ENCODE assay signal across 8 cellular contexts in the genomic region with DNA sequence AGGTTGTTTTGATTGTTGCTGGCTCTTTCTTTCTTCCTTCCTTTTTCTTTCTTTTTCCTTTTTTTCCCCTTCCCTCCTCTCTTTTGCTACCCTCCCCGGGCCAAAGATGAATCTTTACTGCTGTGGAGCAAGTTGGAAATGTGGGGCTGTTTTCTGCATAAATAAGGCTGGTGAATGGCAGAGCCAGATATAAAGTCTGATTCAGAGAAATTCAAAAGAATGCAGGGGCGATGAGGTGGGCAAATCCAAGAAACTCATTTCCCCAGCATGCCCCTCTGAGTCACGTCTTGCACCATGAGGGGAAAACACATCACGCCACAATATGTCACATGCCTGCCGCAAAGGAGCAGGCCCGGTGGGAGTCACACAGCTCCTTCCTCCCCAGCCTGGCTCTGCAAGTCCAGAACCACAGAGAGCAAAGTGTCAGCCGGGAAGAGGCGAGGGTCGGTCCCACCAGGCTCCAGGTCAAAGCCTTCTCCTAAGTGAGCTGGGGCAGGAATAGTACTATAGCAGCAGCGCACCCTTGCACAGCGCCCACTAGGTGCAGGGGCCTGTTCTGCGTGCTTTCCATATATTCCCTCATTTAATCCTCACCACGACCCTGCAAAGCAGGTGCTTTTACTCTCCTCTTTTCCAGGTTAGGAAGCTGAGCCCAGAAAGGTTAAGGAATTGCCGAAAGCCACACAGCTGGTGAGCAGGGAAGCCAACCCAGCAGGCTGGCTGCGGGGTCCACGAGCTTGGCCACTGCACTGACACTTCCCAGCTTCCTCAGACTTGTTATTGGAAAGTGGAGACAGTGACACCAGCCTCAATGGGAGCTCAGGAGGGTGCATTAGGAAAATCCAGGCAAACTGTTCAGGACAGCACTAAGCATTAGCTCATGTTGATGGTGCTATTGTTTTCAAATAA.
DNase-seq lines count a peak whose midpoint lies in the region; ATAC-seq and TF ChIP-seq lines count a peak whose summit lies in the region.

No MANE protein-coding gene starts in this region.

- H3K4me2 ChIP-seq in SK-N-SH: peak overlapping the region; percentile 83

- intact Hi-C loops in cardiac septum (cut with DNase I) (loop anchor here (2.0 to 10.0 kb wide), 5 partner anchors 94 to 760 kb away; a partner anchor contains a TSS), posterior cingulate gyrus (cut with DNase I) (loop anchor here (1.0 to 10.0 kb wide), 4 partner anchors 95 to 670 kb away; no protein-coding TSS in a partner anchor)

- ATAC-seq in HG03378 (IDR thresholded peaks at IDR 0.05; ENCODE audit: unreplicated experiment): no peak

- peak overlapping the region in 1 of 2 experiments; percentile 50; a peak in 3 of 4 replicates for H3K4me3 ChIP-seq in SK-N-SH (ENCODE audit: low read depth in 2 of 2, low read length in 1 of 2)

- no peaks in the 10 kb centered on the region for H3K36me3 ChIP-seq in SK-N-SH (replicated peaks in 1 of 2; ENCODE audit: control insufficient read depth in 1 of 2, insufficient read depth in 2 of 2, low read length in 1 of 2)

- peaks cover 28% of the 10 kb centered on the region for H3F3A ChIP-seq in SK-N-SH (replicated peaks; ENCODE audit: insufficient read depth)

- peak; percentile 48 for TF ChIP-seq RAD21 in SK-N-SH (IDR thresholded peaks at IDR 0.05; ENCODE audit: low read length)

- CTCF ChIA-PET in SK-N-SH (lab: Yijun Ruan, JAX): interaction anchor here (0.6 to 3.0 kb wide), 38 partner anchors 9 to 927 kb away, joined by 3 to 18 read pairs (median 3); no protein-coding TSS in a partner anchor

- WGBS in SK-N-SH (ENCODE audit: low lambda C conversion rate): 32% methylated on average over 13 of the region's 16 CpGs

- H3K27ac Mint-ChIP-seq in activated naive CD8-positive, alpha-beta T cell: peak overlapping the region; percentile 100
- peak overlapping the region; percentile 94 for H3K27ac Mint-ChIP-seq in type B pancreatic cell

- peak; percentile 17 for DNase-seq in GF-D8 (lab: John Stamatoyannopoulos, UW)
- DNase-seq in KBM-7: peak; percentile 77
- DNase-seq in SK-N-SH: peak; percentile 70
- peak; percentile 80 for DNase-seq in cardiac septum (ENCODE audit: low spot score)
- peak in 9 of 10 donors; percentile 25 to 94 (median 52) for DNase-seq in posterior cingulate gyrus
- DNase-seq in type B pancreatic cell (ENCODE audit: extremely low spot score, unreplicated experiment): no peak

- peaks cover 2% of the 10 kb centered on the region for H3K36me3 Mint-ChIP-seq in activated naive CD8-positive, alpha-beta T cell
- no peaks in the 10 kb centered on the region for H3K36me3 Mint-ChIP-seq in type B pancreatic cell

- in situ Hi-C loops in KBM-7 (cut with MboI; ENCODE audit: low pct_unique_long_range_greater_than_20kb, low sequenced_read_pairs): no loop called here

- H3K9me3 ChIP-seq in SK-N-SH: no peaks in the 10 kb centered on the region

- TF ChIP-seq CTCF in SK-N-SH (IDR thresholded peaks at IDR 0.05) (peak; percentile 75), type B pancreatic cell (conservative IDR thresholded peaks at IDR 0.05) (peak; percentile 80)

- H3K27me3 Mint-ChIP-seq in activated naive CD8-positive, alpha-beta T cell: no peaks in the 10 kb centered on the region
- peaks cover 9% of the 10 kb centered on the region for H3K27me3 Mint-ChIP-seq in type B pancreatic cell

- no peaks in the 10 kb centered on the region for H3K79me2 ChIP-seq in SK-N-SH (ENCODE audit: insufficient read depth)

- POLR2A ChIA-PET in SK-N-SH (lab: Yijun Ruan, JAX): interaction anchor here (0.7 to 1.4 kb wide), 10 partner anchors 11 to 682 kb away, joined by 3 to 10 read pairs (median 4); no protein-coding TSS in a partner anchor

- H3K27ac ChIP-seq in SK-N-SH (ENCODE audit: low read depth in 2 of 2, low read length in 1 of 2): peak overlapping the region; percentile 99

- H2AFZ ChIP-seq in SK-N-SH (ENCODE audit: low read depth): peak overlapping the region; percentile 45; the same call in 1 of the 2 replicates

- H3K9me2 ChIP-seq in SK-N-SH: no peaks in the 10 kb centered on the region

- peaks cover 30% of the 10 kb centered on the region for H3K4me1 Mint-ChIP-seq in activated naive CD8-positive, alpha-beta T cell (ENCODE audit: low read depth)
- peaks cover 54% of the 10 kb centered on the region for H3K4me1 Mint-ChIP-seq in type B pancreatic cell (ENCODE audit: unreplicated experiment)

- H3K9me3 Mint-ChIP-seq in activated naive CD8-positive, alpha-beta T cell (ENCODE audit: low read depth): no peaks in the 10 kb centered on the region
- H3K9me3 Mint-ChIP-seq in type B pancreatic cell: no peaks in the 10 kb centered on the region

- H3K9ac ChIP-seq in SK-N-SH: peak overlapping the region; percentile 96

- H3K4me3 Mint-ChIP-seq in activated naive CD8-positive, alpha-beta T cell: peak overlapping the region; percentile 98
- peak overlapping the region; percentile 88 for H3K4me3 Mint-ChIP-seq in type B pancreatic cell

- no peaks in the 10 kb centered on the region for H3K27me3 ChIP-seq in SK-N-SH (ENCODE audit: insufficient read depth)

- TF ChIP-seq EP300 in SK-N-SH (IDR thresholded peaks at IDR 0.05; ENCODE audit: borderline replicate concordance in 1 of 2, low read depth in 1 of 2, low read length in 1 of 2): no peak; a peak in 1 of 4 replicates

- peaks cover 29 to 56% of the 10 kb centered on the region in 2 experiments for H3K4me1 ChIP-seq in SK-N-SH (ENCODE audit: control insufficient read depth in 1 of 2, insufficient read depth in 2 of 2, low read depth in 1 of 2, low read length in 1 of 2)

- no peaks in the 10 kb centered on the region for H4K20me1 ChIP-seq in SK-N-SH (ENCODE audit: insufficient read depth)

TF ChIP-seq in SK-N-SH, 30 proteins besides CTCF, POLR2A, EP300 and RAD21 (continues in another document):
- TF ChIP-seq, protein P1, sequence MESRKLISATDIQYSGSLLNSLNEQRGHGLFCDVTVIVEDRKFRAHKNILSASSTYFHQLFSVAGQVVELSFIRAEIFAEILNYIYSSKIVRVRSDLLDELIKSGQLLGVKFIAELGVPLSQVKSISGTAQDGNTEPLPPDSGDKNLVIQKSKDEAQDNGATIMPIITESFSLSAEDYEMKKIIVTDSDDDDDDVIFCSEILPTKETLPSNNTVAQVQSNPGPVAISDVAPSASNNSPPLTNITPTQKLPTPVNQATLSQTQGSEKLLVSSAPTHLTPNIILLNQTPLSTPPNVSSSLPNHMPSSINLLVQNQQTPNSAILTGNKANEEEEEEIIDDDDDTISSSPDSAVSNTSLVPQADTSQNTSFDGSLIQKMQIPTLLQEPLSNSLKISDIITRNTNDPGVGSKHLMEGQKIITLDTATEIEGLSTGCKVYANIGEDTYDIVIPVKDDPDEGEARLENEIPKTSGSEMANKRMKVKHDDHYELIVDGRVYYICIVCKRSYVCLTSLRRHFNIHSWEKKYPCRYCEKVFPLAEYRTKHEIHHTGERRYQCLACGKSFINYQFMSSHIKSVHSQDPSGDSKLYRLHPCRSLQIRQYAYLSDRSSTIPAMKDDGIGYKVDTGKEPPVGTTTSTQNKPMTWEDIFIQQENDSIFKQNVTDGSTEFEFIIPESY (IDR thresholded peaks at IDR 0.05; ENCODE audit: borderline replicate concordance, low read depth): 0 out of 2 replicates have a peak, but pooled peaks have one; percentile 7
- no peak for TF ChIP-seq ELF1 (IDR thresholded peaks at IDR 0.05)
- peak; percentile 33 for TF ChIP-seq SMC3 (IDR thresholded peaks at IDR 0.05; ENCODE audit: low read depth, low read length)
- peak; percentile 57; the same call in 1 of the 2 replicates for TF ChIP-seq FOSL2 (IDR thresholded peaks at IDR 0.05; ENCODE audit: borderline replicate concordance, low read depth)
- TF ChIP-seq POLR2AphosphoS5 (IDR thresholded peaks at IDR 0.05; ENCODE audit: low read depth, low read length): no peak
- TF ChIP-seq, protein P2, sequence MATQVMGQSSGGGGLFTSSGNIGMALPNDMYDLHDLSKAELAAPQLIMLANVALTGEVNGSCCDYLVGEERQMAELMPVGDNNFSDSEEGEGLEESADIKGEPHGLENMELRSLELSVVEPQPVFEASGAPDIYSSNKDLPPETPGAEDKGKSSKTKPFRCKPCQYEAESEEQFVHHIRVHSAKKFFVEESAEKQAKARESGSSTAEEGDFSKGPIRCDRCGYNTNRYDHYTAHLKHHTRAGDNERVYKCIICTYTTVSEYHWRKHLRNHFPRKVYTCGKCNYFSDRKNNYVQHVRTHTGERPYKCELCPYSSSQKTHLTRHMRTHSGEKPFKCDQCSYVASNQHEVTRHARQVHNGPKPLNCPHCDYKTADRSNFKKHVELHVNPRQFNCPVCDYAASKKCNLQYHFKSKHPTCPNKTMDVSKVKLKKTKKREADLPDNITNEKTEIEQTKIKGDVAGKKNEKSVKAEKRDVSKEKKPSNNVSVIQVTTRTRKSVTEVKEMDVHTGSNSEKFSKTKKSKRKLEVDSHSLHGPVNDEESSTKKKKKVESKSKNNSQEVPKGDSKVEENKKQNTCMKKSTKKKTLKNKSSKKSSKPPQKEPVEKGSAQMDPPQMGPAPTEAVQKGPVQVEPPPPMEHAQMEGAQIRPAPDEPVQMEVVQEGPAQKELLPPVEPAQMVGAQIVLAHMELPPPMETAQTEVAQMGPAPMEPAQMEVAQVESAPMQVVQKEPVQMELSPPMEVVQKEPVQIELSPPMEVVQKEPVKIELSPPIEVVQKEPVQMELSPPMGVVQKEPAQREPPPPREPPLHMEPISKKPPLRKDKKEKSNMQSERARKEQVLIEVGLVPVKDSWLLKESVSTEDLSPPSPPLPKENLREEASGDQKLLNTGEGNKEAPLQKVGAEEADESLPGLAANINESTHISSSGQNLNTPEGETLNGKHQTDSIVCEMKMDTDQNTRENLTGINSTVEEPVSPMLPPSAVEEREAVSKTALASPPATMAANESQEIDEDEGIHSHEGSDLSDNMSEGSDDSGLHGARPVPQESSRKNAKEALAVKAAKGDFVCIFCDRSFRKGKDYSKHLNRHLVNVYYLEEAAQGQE (IDR thresholded peaks at IDR 0.05; ENCODE audit: low read depth, low read length): 0 out of 2 replicates have a peak, but pooled peaks have one; percentile 20
- no peak for TF ChIP-seq NRF1 (IDR thresholded peaks at IDR 0.05; ENCODE audit: low read depth, low read length)
- no peak for TF ChIP-seq NFIC (IDR thresholded peaks at IDR 0.05; ENCODE audit: borderline replicate concordance)
- TF ChIP-seq, protein P3, sequence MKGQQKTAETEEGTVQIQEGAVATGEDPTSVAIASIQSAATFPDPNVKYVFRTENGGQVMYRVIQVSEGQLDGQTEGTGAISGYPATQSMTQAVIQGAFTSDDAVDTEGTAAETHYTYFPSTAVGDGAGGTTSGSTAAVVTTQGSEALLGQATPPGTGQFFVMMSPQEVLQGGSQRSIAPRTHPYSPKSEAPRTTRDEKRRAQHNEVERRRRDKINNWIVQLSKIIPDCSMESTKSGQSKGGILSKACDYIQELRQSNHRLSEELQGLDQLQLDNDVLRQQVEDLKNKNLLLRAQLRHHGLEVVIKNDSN (IDR thresholded peaks at IDR 0.05; ENCODE audit: borderline replicate concordance, low read depth): peak; percentile 71; the same call in 1 of the 2 replicates
- no peak for TF ChIP-seq SIN3A (IDR thresholded peaks at IDR 0.05; ENCODE audit: borderline replicate concordance, low read depth, low read length)
- no peak for TF ChIP-seq FOXM1 (IDR thresholded peaks at IDR 0.05; ENCODE audit: low read depth)
